Comparison of ENCODE assay signal across 27 cellular contexts in the genomic region with DNA sequence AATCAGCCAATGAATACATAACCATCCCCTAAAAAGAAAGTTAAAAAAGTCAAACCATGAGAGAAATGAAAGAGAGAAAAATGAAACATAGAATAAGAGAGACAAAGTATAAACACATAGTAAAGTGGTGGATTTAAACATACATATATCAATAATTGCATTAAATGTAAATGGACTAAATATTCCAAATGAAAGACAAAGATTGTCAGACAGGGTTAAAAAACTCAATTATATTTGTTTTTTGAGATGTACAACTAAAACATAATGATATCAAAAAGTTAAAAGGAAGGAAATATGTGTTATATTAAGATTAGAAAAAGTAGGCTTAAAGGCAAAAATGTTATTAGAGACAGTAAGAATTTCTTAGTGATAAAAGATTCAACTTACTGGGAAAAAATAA.
"Had no signal": no experiment of that assay in that cellular context is flagged by ENCODE, and none has a peak within 500 bp of the region (broad histone marks: within the 10 kb centered on the region; RNA-seq: fewer than 3 reads in every experiment).

No MANE protein-coding gene starts in this region.

- DNase-seq: hypothalamus; immature natural killer cell; islet precursor cell; left colon; left lung; lower lobe of right lung; mammary epithelial cell; mesenchymal stem cell; naive thymus-derived CD8-positive, alpha-beta T cell; nucleus accumbens; pancreas; posterior cingulate gyrus; retina; right cardiac atrium; stimulated activated CD4-positive, alpha-beta T cell treated with anti-CD3 and anti-CD28 coated beads, Interleukin-12 subunit alpha, Interleukin-12 subunit beta, amount 100 ng/mL, for 4 hours; stimulated activated CD4-positive, alpha-beta T cell treated with anti-CD3 and anti-CD28 coated beads, Interleukin-15, amount 100 ng/mL, for 24 hours; stimulated activated CD4-positive, alpha-beta T cell treated with anti-CD3 and anti-CD28 coated beads, Interleukin-2, amount 100 ng/mL, for 24 hours; stimulated activated CD4-positive, alpha-beta T cell treated with anti-CD3 and anti-CD28 coated beads, Interleukin-4, amount 100 ng/mL, for 1 hour; stimulated activated naive CD4-positive, alpha-beta T cell; tibial artery; trophoblast cell; upper lobe of right lung had no signal

- H3K4me3 ChIP-seq: left lung, lower lobe of right lung, pancreas, prostate gland, skin epidermis, suprapubic skin, thoracic aorta, tibial artery, upper lobe of right lung had no signal

- H3K4me1 ChIP-seq: left lung, lower lobe of right lung, pancreas, prostate gland, suprapubic skin, tibial artery, upper lobe of right lung had no signal

- H3K9me3 ChIP-seq: prostate gland had no signal

- FAIRE-seq: pancreas, urothelium cell line had no signal

- H3K36me3 ChIP-seq: left lung, lower lobe of right lung, pancreas, prostate gland, suprapubic skin, thoracic aorta, tibial artery, upper lobe of right lung had no signal

- H3K27ac ChIP-seq: left lung, lower lobe of right lung, pancreas, prostate gland, skin epidermis, suprapubic skin, thoracic aorta, tibial artery, upper lobe of right lung had no signal
